24 cellular contexts compared by ENCODE assay signal in genomic region chr1:93810316-93810715, GRCh38.
A peak's percentile ranks its signal among the peaks of the same experiment; 100 is the strongest.
DNase-seq lines count a peak whose midpoint lies in the region; ATAC-seq and TF ChIP-seq lines count a peak whose summit lies in the region.
"Had no signal": no experiment of that assay in that cellular context is flagged by ENCODE, and none has a peak within 500 bp of the region (broad histone marks: within the 10 kb centered on the region; RNA-seq: fewer than 3 reads in every experiment).

No MANE protein-coding gene starts in this region.

- H3K9me3 ChIP-seq in SK-N-SH (peaks cover 6% of the 10 kb centered on the region; the same call in 1 of the 2 replicates), gastroesophageal sphincter (peaks cover 0 to 7% (median 0%) of the 10 kb centered on the region in 3 donors), mammary epithelial cell (replicated peaks; ENCODE audit: insufficient read depth, low read length) (peaks cover 6% of the 10 kb centered on the region)
- H3K9me3 ChIP-seq: adrenal gland, HAP-1, lower lobe of right lung, Peyer's patch, sigmoid colon, tibial artery had no signal

- H3K4me2 ChIP-seq in SK-N-SH (no peak overlapping the region), mammary epithelial cell (ENCODE audit: insufficient read depth, low read depth, low read length) (no peak overlapping the region)

- no peaks in the 10 kb centered on the region for H3K9me2 ChIP-seq in SK-N-SH

- H3K36me3 ChIP-seq in ACC112 (ENCODE audit: insufficient read depth, low read length) (no peaks in the 10 kb centered on the region), SK-N-SH (replicated peaks in 1 of 2; ENCODE audit: control insufficient read depth in 1 of 2, insufficient read depth in 2 of 2, low read length in 1 of 2) (peaks cover 0 to 14% of the 10 kb centered on the region in 2 experiments), gastroesophageal sphincter (peaks cover 0 to 7% of the 10 kb centered on the region in 2 donors), mammary epithelial cell (ENCODE audit: insufficient read depth, low read length) (no peaks in the 10 kb centered on the region)
- H3K36me3 ChIP-seq: adrenal gland, HAP-1, lower lobe of right lung, Peyer's patch, sigmoid colon, tibial artery had no signal

- TF ChIP-seq EP300 in SK-N-SH (IDR thresholded peaks at IDR 0.05; ENCODE audit: borderline replicate concordance in 1 of 2, low read depth in 1 of 2, low read length in 1 of 2) (peak in 1 of 2 experiments; percentile 82; a peak in 2 of 4 replicates), gastroesophageal sphincter (IDR thresholded peaks at IDR 0.05) (no peak)

- 58% methylated on average over 3 of the region's 3 CpGs for WGBS in SK-N-SH (ENCODE audit: low lambda C conversion rate)
- WGBS in gastroesophageal sphincter (ENCODE audit: low coverage in 1 of 2), 2 donors, result 55 to 78% methylated on average over 3 of the region's 3 CpGs
- 63% methylated on average over 3 of the region's 3 CpGs for WGBS in mammary epithelial cell (ENCODE audit: low coverage, missing lambda C conversion rate)

- POLR2A ChIA-PET in SK-N-SH (lab: Yijun Ruan, JAX), result no interaction called here

- intact Hi-C loops in mammary epithelial cell (cut with micrococcal nuclease), result no loop called here

- BruUV-seq in mammary epithelial cell (replicated peaks; lab: Mats Ljungman, UMichigan), result no TSS peak

- TF ChIP-seq RAD21 in SK-N-SH (IDR thresholded peaks at IDR 0.05; ENCODE audit: low read length), result no peak

- H3F3A ChIP-seq in SK-N-SH (replicated peaks; ENCODE audit: insufficient read depth), result peaks cover 38% of the 10 kb centered on the region

- no peak overlapping the region for H2AFZ ChIP-seq in ACC112 (ENCODE audit: low read length, unreplicated experiment)
- H2AFZ ChIP-seq in SK-N-SH (ENCODE audit: low read depth), result no peak overlapping the region
- H2AFZ ChIP-seq in mammary epithelial cell (ENCODE audit: low read depth, low read length), result no peak overlapping the region

- peak; percentile 20 for ATAC-seq in gastroesophageal sphincter
- ATAC-seq: lower lobe of right lung; stimulated activated naive CD8-positive, alpha-beta T cell treated with anti-CD3 and anti-CD28 coated beads, Interleukin-15, amount 100 ng/mL, for 72 hours had no signal

- H3K4me3 ChIP-seq in ACC112 (ENCODE audit: low read depth, low read length), result no peak overlapping the region
- H3K4me3 ChIP-seq in SK-N-SH (ENCODE audit: low read depth in 2 of 2, low read length in 1 of 2), result no peak overlapping the region
- H3K4me3 ChIP-seq in gastroesophageal sphincter, result no peak overlapping the region
- no peak overlapping the region for H3K4me3 ChIP-seq in mammary epithelial cell (replicated peaks in 1 of 3; ENCODE audit: insufficient read depth in 1 of 3, low read depth in 2 of 3, low read length in 3 of 3)
- H3K4me3 ChIP-seq: adrenal gland, HAP-1, lower lobe of right lung, Peyer's patch, sigmoid colon, tibial artery had no signal

- DNase-seq in HCEC 1CT, result peak; percentile 61
- DNase-seq in SK-N-SH, result no peak
- no peak for DNase-seq in caudate nucleus (lab: John Stamatoyannopoulos, UW)
- no peak for DNase-seq in activated naive CD4-positive, alpha-beta T cell treated with Interleukin-2 at 50 U/mL for 16 hours
- no peak for DNase-seq in C1 segment of cervical spinal cord (lab: John Stamatoyannopoulos, UW)
- DNase-seq in mammary epithelial cell, result no peak
- DNase-seq: activated T-cell treated with anti-CD3 and anti-CD28 coated beads, Interleukin-2, amount 50 U/mL, for 24 hours; adrenal gland; DMS53; effector memory CD4-positive, alpha-beta T cell; kidney; lower lobe of right lung; MV-4-11; NCI-H524; NK-92 treated with Interleukin-12 subunit alpha and Interleukin-12 subunit beta, amount 100 ng/mL, for 24 hours; Peyer's patch; posterior cingulate gyrus; sigmoid colon; stimulated activated naive CD8-positive, alpha-beta T cell treated with anti-CD3 and anti-CD28 coated beads, Interleukin-15, amount 100 ng/mL, for 72 hours; tibial artery had no signal

- in situ Hi-C loops in mammary epithelial cell (cut with MboI; ENCODE audit: low sequenced_read_pairs in 2 of 2), result loop anchor here in 1 of 2 donors (5.0 kb wide), 1 partner anchor 128 kb away; the partner anchor contains the start of gene BCAR3

- H3K27me3 ChIP-seq in ACC112 (ENCODE audit: insufficient read depth, low read length) (no peaks in the 10 kb centered on the region), SK-N-SH (ENCODE audit: insufficient read depth) (no peaks in the 10 kb centered on the region), gastroesophageal sphincter (no peaks in the 10 kb centered on the region), mammary epithelial cell (ENCODE audit: insufficient read depth, low read length) (no peaks in the 10 kb centered on the region)
- H3K27me3 ChIP-seq: adrenal gland, Peyer's patch, sigmoid colon, tibial artery had no signal

- CTCF ChIA-PET in SK-N-SH (lab: Yijun Ruan, JAX), result interaction anchor here (12.8 to 14.5 kb wide), 2 partner anchors 34 to 183 kb away, joined by 202 to 591 read pairs; no protein-coding TSS in a partner anchor
- CTCF ChIA-PET in mammary epithelial cell (lab: Charles Lee; ENCODE audit: low non-redundant PET), result no interaction called here

- no peaks in the 10 kb centered on the region for H4K20me1 ChIP-seq in SK-N-SH (ENCODE audit: insufficient read depth)
- no peaks in the 10 kb centered on the region for H4K20me1 ChIP-seq in mammary epithelial cell (ENCODE audit: insufficient read depth, low read length)

- TF ChIP-seq POLR2A in gastroesophageal sphincter (IDR thresholded peaks at IDR 0.05), result no peak

- H3K79me2 ChIP-seq in ACC112 (ENCODE audit: control insufficient read depth, insufficient read depth, low read length, unreplicated experiment) (no peaks in the 10 kb centered on the region), SK-N-SH (ENCODE audit: insufficient read depth) (peaks cover 14% of the 10 kb centered on the region; the same call in 1 of the 2 replicates), mammary epithelial cell (ENCODE audit: insufficient read depth, low read length) (peaks cover 11% of the 10 kb centered on the region)

- no peak for TF ChIP-seq CTCF in SK-N-SH (IDR thresholded peaks at IDR 0.05)
- no peak for TF ChIP-seq CTCF in gastroesophageal sphincter (IDR thresholded peaks at IDR 0.05)
- no peak for TF ChIP-seq CTCF in mammary epithelial cell (conservative IDR thresholded peaks at IDR 0.05 in 1 of 2, IDR thresholded peaks at IDR 0.05 in 1 of 2; ENCODE audit: extremely low read depth in 1 of 2, insufficient read depth in 1 of 2, low read depth in 1 of 2, low read length in 2 of 2)

- dilution Hi-C loops in mammary epithelial cell (cut with HindIII; ENCODE audit: low sequenced_read_pairs), result loop anchor here (5.0 kb wide), 2 partner anchors 33 to 153 kb away; no protein-coding TSS in a partner anchor

- H3K9ac ChIP-seq in SK-N-SH (no peak overlapping the region), mammary epithelial cell (ENCODE audit: insufficient read depth, low read length) (no peak overlapping the region)

- H3K4me1 ChIP-seq in ACC112 (ENCODE audit: control insufficient read depth, insufficient read depth, low read length, unreplicated experiment), result peaks cover 38% of the 10 kb centered on the region
- peaks cover 15 to 34% of the 10 kb centered on the region in 2 experiments; a peak in 3 of 4 replicates for H3K4me1 ChIP-seq in SK-N-SH (ENCODE audit: control insufficient read depth in 1 of 2, insufficient read depth in 2 of 2, low read depth in 1 of 2, low read length in 1 of 2)
- H3K4me1 ChIP-seq in gastroesophageal sphincter, result peaks cover 0 to 15% (median 0%) of the 10 kb centered on the region in 3 donors
- H3K4me1 ChIP-seq in mammary epithelial cell (ENCODE audit: insufficient read depth, low read length), result peaks cover 50% of the 10 kb centered on the region
- H3K4me1 ChIP-seq: adrenal gland, Peyer's patch had no signal

- H3K27ac ChIP-seq in ACC112 (ENCODE audit: low read depth, low read length) (peak overlapping the region; percentile 43), SK-N-SH (ENCODE audit: low read depth in 2 of 2, low read length in 1 of 2) (peak overlapping the region in 1 of 2 experiments; percentile 65; a peak in 2 of 4 replicates), gastroesophageal sphincter (no peak overlapping the region), caudate nucleus (ENCODE audit: low read depth, low read length) (no peak overlapping the region), mammary epithelial cell (ENCODE audit: insufficient read depth, low read depth, low read length) (no peak overlapping the region)
- H3K27ac ChIP-seq: 22Rv1, lower lobe of right lung, Peyer's patch had no signal

TF ChIP-seq in SK-N-SH, 30 proteins besides CTCF, POLR2A, EP300 and RAD21 (continues in another document):
- TF ChIP-seq RFX5 (IDR thresholded peaks at IDR 0.05; ENCODE audit: low read length) (no peak), FOXM1 (IDR thresholded peaks at IDR 0.05; ENCODE audit: low read depth) (0 out of 2 replicates have a peak, but pooled peaks have one; percentile 7), TEAD4 (IDR thresholded peaks at IDR 0.05; ENCODE audit: borderline replicate concordance, insufficient read depth) (peak; percentile 67), FOSL2 (IDR thresholded peaks at IDR 0.05; ENCODE audit: borderline replicate concordance, low read depth) (peak; percentile 36; the same call in 1 of the 2 replicates), IRF3 (IDR thresholded peaks at IDR 0.05; ENCODE audit: low read depth, low read length) (no peak), JUND (IDR thresholded peaks at IDR 0.05) (peak; percentile 41; the same call in 1 of the 2 replicates), EZH2phosphoT487 (IDR thresholded peaks at IDR 0.05; ENCODE audit: borderline replicate concordance, low read depth) (no peak), TCF12 (IDR thresholded peaks at IDR 0.05) (peak; percentile 86), USF1 (IDR thresholded peaks at IDR 0.05; ENCODE audit: borderline replicate concordance, low read depth) (no peak), POLR2AphosphoS5 (IDR thresholded peaks at IDR 0.05; ENCODE audit: low read depth, low read length) (0 out of 2 replicates have a peak, but pooled peaks have one; percentile 26), YY1 (IDR thresholded peaks at IDR 0.05; ENCODE audit: low read depth) (no peak)
